In genomic region chr1:206672844-206673758, GRCh38 we compare ENCODE assay signal across 1 cellular context.
TF ChIP-seq lines count a peak whose summit lies in the region.

No MANE protein-coding gene starts in this region.

TF ChIP-seq in neural cell, 6 proteins besides CTCF, POLR2A, EP300 and RAD21 (continued from another document):
- no peak for TF ChIP-seq EZH2 (IDR thresholded peaks at IDR 0.05; ENCODE audit: borderline replicate concordance, insufficient read depth, low read length, poor library complexity, severe bottlenecking)
- no peak for TF ChIP-seq POLR2AphosphoS5 (IDR thresholded peaks at IDR 0.05)
